In the genomic region with DNA sequence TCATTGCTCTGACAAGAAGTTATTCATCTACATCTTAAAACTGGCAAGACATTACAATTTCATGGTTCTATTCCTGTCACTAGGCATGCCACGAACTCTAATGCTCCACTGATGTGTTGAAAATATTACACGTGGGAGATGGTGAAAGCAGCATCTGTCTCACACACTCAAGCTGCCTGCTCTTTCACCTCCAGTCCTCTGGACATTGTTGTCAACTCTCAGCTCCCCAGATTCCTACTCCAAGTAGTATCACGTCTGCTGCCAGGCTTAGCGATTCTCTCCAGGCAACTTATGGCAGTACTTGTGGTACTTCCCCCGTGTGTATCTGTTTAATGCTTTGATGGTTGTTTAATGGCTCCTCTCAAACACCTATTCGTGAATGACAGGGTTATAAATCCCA, we compare ENCODE assay signal across 1 cellular context.
TF ChIP-seq lines count a peak whose summit lies in the region.

No MANE protein-coding gene starts in this region.

TF ChIP-seq in IMR-90, 13 proteins besides CTCF, POLR2A, EP300 and RAD21:
- TF ChIP-seq, protein P1, sequence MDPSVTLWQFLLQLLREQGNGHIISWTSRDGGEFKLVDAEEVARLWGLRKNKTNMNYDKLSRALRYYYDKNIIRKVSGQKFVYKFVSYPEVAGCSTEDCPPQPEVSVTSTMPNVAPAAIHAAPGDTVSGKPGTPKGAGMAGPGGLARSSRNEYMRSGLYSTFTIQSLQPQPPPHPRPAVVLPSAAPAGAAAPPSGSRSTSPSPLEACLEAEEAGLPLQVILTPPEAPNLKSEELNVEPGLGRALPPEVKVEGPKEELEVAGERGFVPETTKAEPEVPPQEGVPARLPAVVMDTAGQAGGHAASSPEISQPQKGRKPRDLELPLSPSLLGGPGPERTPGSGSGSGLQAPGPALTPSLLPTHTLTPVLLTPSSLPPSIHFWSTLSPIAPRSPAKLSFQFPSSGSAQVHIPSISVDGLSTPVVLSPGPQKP (IDR thresholded peaks at IDR 0.05; ENCODE audit: borderline replicate concordance, low read depth, low read length): no peak
